In genomic region chr22:46376096-46376495, GRCh38 we compare ENCODE assay signal across 25 cellular contexts.
"Had no signal": no experiment of that assay in that cellular context is flagged by ENCODE, and none has a peak within 500 bp of the region (broad histone marks: within the 10 kb centered on the region; RNA-seq: fewer than 3 reads in every experiment).

No MANE protein-coding gene starts in this region.

- H3K27ac ChIP-seq: brain microvascular endothelial cell, right atrium auricular region, uterus, WERI-Rb-1 had no signal

- H3K4me1 ChIP-seq: uterus had no signal

- H3K27me3 ChIP-seq: brain microvascular endothelial cell, right atrium auricular region, uterus had no signal

- FAIRE-seq: kidney, TTC549 had no signal

- H3K9me3 ChIP-seq: suprapubic skin, uterus had no signal

- DNase-seq: activated CD4-positive, alpha-beta T cell treated with anti-CD3 and anti-CD28 coated beads, Interleukin-2, amount 10 ng/mL, durations not matched to agents 7 days and 5 days; activated CD4-positive, CD25-positive, alpha-beta regulatory T cell treated with anti-CD3 and anti-CD28 coated beads, Interleukin-2, amount 50 U/mL, for 72 hours; activated CD8-positive, alpha-beta T cell treated with anti-CD3 and anti-CD28 coated beads, Interleukin-2, amount 10 ng/mL, durations not matched to agents 7 days and 5 days; activated gamma-delta T cell; activated naive CD4-positive, alpha-beta T cell treated with anti-CD3 and anti-CD28 coated beads, Interleukin-2, amount 50 U/mL, for 16 hours; activated naive CD8-positive, alpha-beta T cell treated with anti-CD3 and anti-CD28 coated beads, Interleukin-2, amount 50 U/mL, for 24 hours; brain microvascular endothelial cell; caudate nucleus; dermis blood vessel endothelial cell; effector CD8-positive, alpha-beta T cell; heart right ventricle; naive B cell; stimulated activated CD4-positive, alpha-beta T cell treated with anti-CD3 and anti-CD28 coated beads, Interleukin-4, amount 100 ng/mL, for 4 hours; T-helper 1 cell; uterus; WERI-Rb-1 had no signal

- H3K4me3 Mint-ChIP-seq: activated CD4-positive, alpha-beta T cell treated with anti-CD3 and anti-CD28 coated beads, Interleukin-2, amount 10 ng/mL, durations not matched to agents 7 days and 5 days; activated CD8-positive, alpha-beta T cell treated with anti-CD3 and anti-CD28 coated beads, Interleukin-2, amount 10 ng/mL, durations not matched to agents 7 days and 5 days; activated naive CD8-positive, alpha-beta T cell treated with anti-CD3 and anti-CD28 coated beads, Interleukin-2, amount 50 U/mL, for 24 hours; activated T-helper 1 cell treated with anti-CD3 and anti-CD28 coated beads, Interleukin-12 subunit alpha, Interleukin-12 subunit beta, Interleukin-2, Interleukin-4 antibody, amounts not matched to agents 30 ng/mL and 10 ng/mL and 1 ng/mL, durations not matched to agents 14 hours and 24 hours and 36 hours; stimulated activated naive CD8-positive, alpha-beta T cell treated with anti-CD3 and anti-CD28 coated beads, Interleukin-15, Interleukin-2, amounts not matched to agents 100 ng/mL and 50 ng/mL, for 24 hours had no signal

- H3K27me3 Mint-ChIP-seq: progenitor cell of endocrine pancreas had no signal

- ATAC-seq: activated CD8-positive, alpha-beta T cell treated with anti-CD3 and anti-CD28 coated beads, Interleukin-2, amount 10 ng/mL, durations not matched to agents 7 days and 5 days; activated naive CD8-positive, alpha-beta T cell treated with anti-CD3 and anti-CD28 coated beads, Interleukin-2, amount 50 U/mL, for 24 hours had no signal

- H3K27ac Mint-ChIP-seq: activated CD4-positive, alpha-beta T cell treated with anti-CD3 and anti-CD28 coated beads, Interleukin-2, amount 10 ng/mL, durations not matched to agents 7 days and 5 days; activated CD8-positive, alpha-beta T cell treated with anti-CD3 and anti-CD28 coated beads, Interleukin-2, amount 10 ng/mL, durations not matched to agents 7 days and 5 days; activated naive CD8-positive, alpha-beta T cell treated with anti-CD3 and anti-CD28 coated beads, Interleukin-2, amount 50 U/mL, for 24 hours; activated T-helper 1 cell treated with anti-CD3 and anti-CD28 coated beads, Interleukin-12 subunit alpha, Interleukin-12 subunit beta, Interleukin-2, Interleukin-4 antibody, amounts not matched to agents 30 ng/mL and 10 ng/mL and 1 ng/mL, durations not matched to agents 14 hours and 24 hours and 36 hours; stimulated activated naive CD8-positive, alpha-beta T cell treated with anti-CD3 and anti-CD28 coated beads, Interleukin-15, Interleukin-2, amounts not matched to agents 100 ng/mL and 50 ng/mL, for 24 hours had no signal

- H3K4me3 ChIP-seq: heart right ventricle, lung, right atrium auricular region, suprapubic skin, tibial nerve, uterus had no signal

- H3K36me3 ChIP-seq: brain microvascular endothelial cell, heart right ventricle, right atrium auricular region, tibial nerve, uterus, WERI-Rb-1 had no signal
